Comparison of ENCODE assay signal across 19 cellular contexts in genomic region chr1:94334156-94334555, GRCh38.
DNase-seq lines count a peak whose midpoint lies in the region; ATAC-seq and TF ChIP-seq lines count a peak whose summit lies in the region.
"Had no signal": no experiment of that assay in that cellular context is flagged by ENCODE, and none has a peak within 500 bp of the region (broad histone marks: within the 10 kb centered on the region; RNA-seq: fewer than 3 reads in every experiment).

No MANE protein-coding gene starts in this region.

- H2BK5ac ChIP-seq in IMR-90 (ENCODE audit: low read depth, low read length, poor library complexity, severe bottlenecking) (peak overlapping the region; percentile 60), mesenchymal stem cell (ENCODE audit: low read depth, low read length, poor library complexity, severe bottlenecking) (no peak overlapping the region)

- H3K27me3 ChIP-seq in IMR-90 (ENCODE audit: control insufficient read depth, insufficient read depth, low read length) (peaks cover 6% of the 10 kb centered on the region), brain microvascular endothelial cell (replicated peaks) (no peaks in the 10 kb centered on the region), mesenchymal stem cell (ENCODE audit: control insufficient read depth in 1 of 2, insufficient read depth in 1 of 2, low read length in 2 of 2) (peaks cover 0 to 5% of the 10 kb centered on the region in 2 experiments), tibial nerve (no peaks in the 10 kb centered on the region)
- H3K27me3 ChIP-seq: BLaER1 had no signal

- in situ Hi-C loops in IMR-90 (cut with MboI; ENCODE audit: low sequenced_read_pairs), result loop anchor here (5.0 to 25.0 kb wide), 3 partner anchors 272 to 447 kb away; partner anchors contain the start of gene DNTTIP2
- in situ Hi-C loops in brain microvascular endothelial cell (cut with HindIII; ENCODE audit: low pct_ligation_motif_present, low sequenced_read_pairs), result loop anchor here (10.0 to 25.0 kb wide), 2 partner anchors 97 to 299 kb away; partner anchors contain the start of gene ARHGAP29

- H3K4me2 ChIP-seq in IMR-90 (ENCODE audit: low read depth, low read length), result no peak overlapping the region
- no peak overlapping the region for H3K4me2 ChIP-seq in mesenchymal stem cell (ENCODE audit: low read length, poor library complexity, severe bottlenecking)
- H3K4me2 ChIP-seq: BLaER1 had no signal

- POLR2A ChIA-PET in IMR-90 (lab: Charles Lee; ENCODE audit: unreplicated experiment), result interaction anchor here (0.5 to 1.3 kb wide), 3 partner anchors 132 to 272 kb away, joined by 3 to 4 read pairs (median 3); no protein-coding TSS in a partner anchor

- H2BK15ac ChIP-seq in IMR-90 (ENCODE audit: low read depth, low read length), result peak overlapping the region; percentile 73; the same call in 1 of the 3 replicates
- H2BK15ac ChIP-seq in mesenchymal stem cell (ENCODE audit: low read depth, poor library complexity, severe bottlenecking), result no peak overlapping the region

- TF ChIP-seq CTCF in IMR-90 (conservative IDR thresholded peaks at IDR 0.05; ENCODE audit: low read depth, low read length), result no peak
- no peak for TF ChIP-seq CTCF in brain microvascular endothelial cell (IDR thresholded peaks at IDR 0.05; ENCODE audit: low read depth, low read length, missing control alignments)
- TF ChIP-seq CTCF in tibial nerve (IDR thresholded peaks at IDR 0.05), result no peak

- H3K4me1 ChIP-seq in IMR-90 (ENCODE audit: control insufficient read depth, insufficient read depth, low read length) (peaks cover 16% of the 10 kb centered on the region), mesenchymal stem cell (ENCODE audit: control insufficient read depth, insufficient read depth, low read depth, low read length) (peaks cover 14% of the 10 kb centered on the region), tibial nerve (peaks cover 0 to 31% (median 4%) of the 10 kb centered on the region in 4 donors)

- peak overlapping the region; percentile 24; the same call in 1 of the 2 replicates for H3K56ac ChIP-seq in IMR-90 (ENCODE audit: extremely low read depth, insufficient read depth, low read length)

- H4K8ac ChIP-seq in IMR-90 (ENCODE audit: low read depth in 2 of 2, low read length in 2 of 2), result peak overlapping the region; percentile 25 to 85; a peak in 3 of 4 replicates
- H4K8ac ChIP-seq in mesenchymal stem cell (ENCODE audit: low read length), result no peak overlapping the region

- DNase-seq in IMR-90 (peak; percentile 16), brain microvascular endothelial cell (no peak), mesenchymal stem cell (no peak), tibial nerve (ENCODE audit: low spot score in 2 of 2) (no peak), cerebellar cortex (ENCODE audit: low spot score) (no peak)
- DNase-seq: activated naive CD4-positive, alpha-beta T cell treated with anti-CD3 and anti-CD28 coated beads, Interleukin-2, amount 10 ng/mL, durations not matched to agents 7 days and 5 days; activated T-cell treated with anti-CD3 and anti-CD28 coated beads for 4 hours; GF-D8; H7; Karpas-422; mucosa of descending colon; NCI-H1105 treated with DMSO at 0.1 percent for 48 hours; NCI-H69; stimulated activated CD4-positive, alpha-beta T cell treated with anti-CD3 and anti-CD28 coated beads, Interleukin-2, amount 100 ng/mL, for 48 hours had no signal

- H2AFZ ChIP-seq in IMR-90 (replicated peaks; ENCODE audit: low read length, poor library complexity) (peak overlapping the region; percentile 82), mesenchymal stem cell (ENCODE audit: low read depth, low read length) (no peak overlapping the region)

- H2BK120ac ChIP-seq in IMR-90 (ENCODE audit: low read depth, low read length), result peak overlapping the region; percentile 89
- no peak overlapping the region for H2BK120ac ChIP-seq in mesenchymal stem cell (ENCODE audit: low read depth, low read length)

- intact Hi-C loops in IMR-90 (cut with micrococcal nuclease), result loop anchor here (2.0 kb wide), 2 partner anchors 97 to 425 kb away; partner anchors contain the start of genes ARHGAP29 and GCLM

- H3K79me1 ChIP-seq in IMR-90 (ENCODE audit: low read depth in 1 of 2, low read length in 2 of 2) (no peaks in the 10 kb centered on the region), mesenchymal stem cell (replicated peaks; ENCODE audit: low read length, poor library complexity, severe bottlenecking) (peaks cover 2% of the 10 kb centered on the region)

- no peak overlapping the region for H2AK5ac ChIP-seq in IMR-90 (ENCODE audit: low read depth, low read length)
- no peak overlapping the region for H2AK5ac ChIP-seq in mesenchymal stem cell (ENCODE audit: low read length, severe bottlenecking)

- H4K5ac ChIP-seq in IMR-90 (ENCODE audit: low read depth, low read length), result peak overlapping the region; percentile 75

- no peaks in the 10 kb centered on the region for H4K20me1 ChIP-seq in IMR-90 (ENCODE audit: insufficient read depth, low read length)
- H4K20me1 ChIP-seq: BLaER1 had no signal

- peak overlapping the region; percentile 70 for H2BK20ac ChIP-seq in IMR-90 (ENCODE audit: low read depth, low read length)

- H3K14ac ChIP-seq in IMR-90 (replicated peaks; ENCODE audit: low read depth, low read length) (peak overlapping the region; percentile 83), mesenchymal stem cell (ENCODE audit: low read length in 2 of 2) (no peak overlapping the region)

- H3K4me3 ChIP-seq in IMR-90 (ENCODE audit: insufficient read depth, low read depth, low read length), result no peak overlapping the region
- H3K4me3 ChIP-seq in brain microvascular endothelial cell (ENCODE audit: low read depth, low read length), result no peak overlapping the region
- no peak overlapping the region for H3K4me3 ChIP-seq in mesenchymal stem cell (ENCODE audit: insufficient read depth in 1 of 2, low read depth in 1 of 2, low read length in 2 of 2)
- no peak overlapping the region for H3K4me3 ChIP-seq in tibial nerve
- H3K4me3 ChIP-seq: BLaER1, mucosa of descending colon had no signal

- peak overlapping the region in 1 of 2 experiments; percentile 2 for H2BK12ac ChIP-seq in mesenchymal stem cell (ENCODE audit: low read length in 2 of 2)

- peak overlapping the region; percentile 51 for H4K91ac ChIP-seq in IMR-90 (ENCODE audit: insufficient read depth, low read depth, low read length)
- no peak overlapping the region for H4K91ac ChIP-seq in mesenchymal stem cell (ENCODE audit: low read length)

- peak overlapping the region; percentile 74 for H3K18ac ChIP-seq in IMR-90 (ENCODE audit: low read depth, low read length)
- no peak overlapping the region for H3K18ac ChIP-seq in mesenchymal stem cell (ENCODE audit: low read depth in 1 of 2, low read length in 2 of 2)

- H3K27ac ChIP-seq in IMR-90 (ENCODE audit: insufficient read depth, low read length), result peak overlapping the region; percentile 4; the same call in 1 of the 2 replicates
- H3K27ac ChIP-seq in brain microvascular endothelial cell, result peak overlapping the region; percentile 2
- peak overlapping the region; percentile 62 for H3K27ac ChIP-seq in mesenchymal stem cell (ENCODE audit: low read length, poor library complexity, severe bottlenecking)
- peak overlapping the region in 3 of 4 donors; percentile 15 to 63 (median 26) for H3K27ac ChIP-seq in tibial nerve
- H3K27ac ChIP-seq: BLaER1 had no signal

- H3K9me3 ChIP-seq in IMR-90 (ENCODE audit: control insufficient read depth, insufficient read depth, low read length) (no peaks in the 10 kb centered on the region), mesenchymal stem cell (ENCODE audit: control insufficient read depth, low read length) (no peaks in the 10 kb centered on the region), tibial nerve (no peaks in the 10 kb centered on the region)
- H3K9me3 ChIP-seq: BLaER1, mucosa of descending colon had no signal

- no peaks in the 10 kb centered on the region for H3K36me3 ChIP-seq in IMR-90 (ENCODE audit: control insufficient read depth, insufficient read depth, low read length)
- H3K36me3 ChIP-seq in brain microvascular endothelial cell (replicated peaks), result no peaks in the 10 kb centered on the region
- H3K36me3 ChIP-seq in mesenchymal stem cell (ENCODE audit: control insufficient read depth in 1 of 2, insufficient read depth in 2 of 2, low read depth in 1 of 2, low read length in 2 of 2), result no peaks in the 10 kb centered on the region
- H3K36me3 ChIP-seq in tibial nerve, result no peaks in the 10 kb centered on the region
- H3K36me3 ChIP-seq: BLaER1 had no signal

- no peak for TF ChIP-seq RAD21 in IMR-90 (IDR thresholded peaks at IDR 0.05; ENCODE audit: low read length)

- H3K9me1 ChIP-seq in IMR-90 (ENCODE audit: insufficient read depth, low read length), result peaks cover 8% of the 10 kb centered on the region; the same call in 1 of the 2 replicates

- dilution Hi-C loops in IMR-90 (cut with HindIII; ENCODE audit: low sequenced_read_pairs, unreplicated experiment), result no loop called here

- 0 out of 2 replicates have a peak overlapping the region, but pooled peaks have one; percentile 24 for H3K9ac ChIP-seq in IMR-90 (ENCODE audit: low read depth, low read length)
- H3K9ac ChIP-seq in mesenchymal stem cell (ENCODE audit: low read length), result peak overlapping the region; percentile 45
- H3K9ac ChIP-seq: BLaER1 had no signal

- TF ChIP-seq POLR2A in IMR-90 (IDR thresholded peaks at IDR 0.05; ENCODE audit: low read depth, low read length) (no peak), tibial nerve (IDR thresholded peaks at IDR 0.05) (no peak)

- H2AK9ac ChIP-seq in IMR-90 (replicated peaks; ENCODE audit: low read depth, low read length, poor library complexity), result no peak overlapping the region

- CTCF ChIA-PET in IMR-90 (lab: Yijun Ruan, JAX), result interaction anchor here (0.9 to 8.9 kb wide), 7 partner anchors 99 to 311 kb away, joined by 3 to 119 read pairs (median 56); no protein-coding TSS in a partner anchor

- H3K4ac ChIP-seq in IMR-90 (ENCODE audit: low read depth, low read length), result peak overlapping the region; percentile 28
- no peak overlapping the region for H3K4ac ChIP-seq in mesenchymal stem cell (ENCODE audit: low read depth in 1 of 2, low read length in 2 of 2)

- BruUV-seq in IMR-90 (replicated peaks; lab: Mats Ljungman, UMichigan), result no TSS peak

- no CpG with 5 or more reads among the region's 3 CpGs for WGBS in IMR-90 (ENCODE audit: extremely low coverage in 2 of 2, insufficient read length in 1 of 2), 2 experiments
- WGBS in mesenchymal stem cell, result 94% methylated on average over 3 of the region's 3 CpGs
- WGBS in tibial nerve, 2 donors, result 45 to 48% methylated on average over 3 of the region's 3 CpGs

- TF ChIP-seq EP300 in tibial nerve (IDR thresholded peaks at IDR 0.05), result no peak

- ATAC-seq in IMR-90 (ENCODE audit: low read depth) (peak; percentile 28; the same call in 1 of the 2 replicates), GM19328 (IDR thresholded peaks at IDR 0.05; ENCODE audit: unreplicated experiment) (no peak), GM18873 (IDR thresholded peaks at IDR 0.05; ENCODE audit: low FRiP score, unreplicated experiment) (no peak)
- ATAC-seq: esophagus mucosa, mucosa of descending colon, sciatic nerve had no signal

- H3K23ac ChIP-seq in IMR-90 (ENCODE audit: low read depth, low read length), result no peak overlapping the region
- H3K23ac ChIP-seq in mesenchymal stem cell (ENCODE audit: low read length in 2 of 2), result no peak overlapping the region

TF ChIP-seq in IMR-90, 13 proteins besides CTCF, POLR2A, EP300 and RAD21 (continues in another document):
- TF ChIP-seq MAZ (IDR thresholded peaks at IDR 0.05; ENCODE audit: borderline replicate concordance, low read depth, low read length), result no peak
- TF ChIP-seq RFX5 (IDR thresholded peaks at IDR 0.05; ENCODE audit: low read depth, low read length), result no peak

Comparison
In these comparisons a context has a peak if more than half of its experiments do, and no peak if none do; other contexts are left out.
1. H3K27ac ChIP-seq: peak in every context shown above with its lines; median percentile 62 in mesenchymal stem cell; 26 in tibial nerve; 4 in IMR-90; 2 in brain microvascular endothelial cell.